In the genomic region with DNA sequence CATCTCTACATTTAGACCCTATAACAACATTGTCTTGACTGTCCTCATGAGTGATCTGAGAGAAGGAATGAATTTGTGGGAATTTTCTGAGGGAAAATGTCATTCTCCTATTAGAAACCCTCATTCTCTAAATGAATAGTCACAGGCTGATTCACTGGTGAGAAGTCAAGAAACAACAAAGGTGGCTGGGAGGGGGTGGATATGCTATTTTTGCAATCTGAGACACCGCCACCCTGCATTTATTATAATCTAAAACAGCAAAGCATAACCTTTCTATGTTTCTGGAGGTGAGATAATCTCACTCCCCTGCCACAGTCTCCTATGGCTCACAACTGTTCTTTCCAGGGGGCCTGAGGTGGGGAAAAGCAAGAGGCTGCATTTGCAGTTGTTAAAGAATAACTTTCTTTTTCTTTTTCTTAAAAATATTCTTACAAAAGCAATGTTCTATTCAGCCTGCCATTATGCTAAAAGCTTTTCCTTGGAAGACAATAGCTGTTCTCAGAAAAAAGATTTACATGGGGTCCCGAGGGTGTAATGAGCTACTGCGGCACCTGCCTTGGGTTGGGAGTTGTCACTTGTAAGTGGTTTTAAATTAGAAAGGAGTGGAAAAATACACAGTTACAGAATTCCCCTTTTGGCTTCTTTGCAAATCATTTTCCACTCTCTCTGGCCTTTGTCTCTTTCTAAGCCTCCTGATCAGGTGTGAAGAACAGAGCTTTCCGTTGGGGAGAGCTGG, we compare ENCODE assay signal across 19 cellular contexts.
DNase-seq lines count a peak whose midpoint lies in the region; ATAC-seq and TF ChIP-seq lines count a peak whose summit lies in the region.
"Had no signal": no experiment of that assay in that cellular context is flagged by ENCODE, and none has a peak within 500 bp of the region (broad histone marks: within the 10 kb centered on the region; RNA-seq: fewer than 3 reads in every experiment).

No MANE protein-coding gene starts in this region.

- no peaks in the 10 kb centered on the region for H3K36me3 Mint-ChIP-seq in CD8-positive, alpha-beta T cell
- H3K36me3 Mint-ChIP-seq: CD4-positive, alpha-beta memory T cell had no signal

- intact Hi-C loops in head of caudate nucleus (cut with DNase I) = no loop called here
- intact Hi-C loops in stomach (cut with DNase I; ENCODE audit: low total_unique reads) = no loop called here
- intact Hi-C loops in CD8-positive, alpha-beta T cell (cut with DNase I, micrococcal nuclease) = no loop called here

- H3K36me3 ChIP-seq in HUES64 (ENCODE audit: insufficient read depth, low read length) (no peaks in the 10 kb centered on the region), stomach (no peaks in the 10 kb centered on the region)
- H3K36me3 ChIP-seq in CD8-positive, alpha-beta T cell (ENCODE audit: insufficient read depth, low read length) = no peaks in the 10 kb centered on the region

- TF ChIP-seq CTCF in stomach (IDR thresholded peaks at IDR 0.05) = no peak
- TF ChIP-seq CTCF in CD8-positive, alpha-beta T cell (IDR thresholded peaks at IDR 0.05) = no peak

- TF ChIP-seq EP300 in stomach (IDR thresholded peaks at IDR 0.05) = no peak

- no peaks in the 10 kb centered on the region for H3K27me3 ChIP-seq in HUES64 (ENCODE audit: insufficient read depth, low read length)
- no peaks in the 10 kb centered on the region for H3K27me3 ChIP-seq in stomach
- no peaks in the 10 kb centered on the region for H3K27me3 ChIP-seq in CD8-positive, alpha-beta T cell (ENCODE audit: insufficient read depth, low read length)

- 30% methylated on average over 3 of the region's 4 CpGs for WGBS in HUES64
- WGBS in stomach, 5 donors = 61 to 76% (median 65%) methylated on average over 4 of the region's 4 CpGs

- no peaks in the 10 kb centered on the region for H3K9me3 ChIP-seq in HUES64 (ENCODE audit: insufficient read depth, low read depth, low read length)
- no peaks in the 10 kb centered on the region for H3K9me3 ChIP-seq in stomach
- H3K9me3 ChIP-seq in CD8-positive, alpha-beta T cell (ENCODE audit: low read length) = no peaks in the 10 kb centered on the region
- H3K9me3 ChIP-seq: SK-N-SH had no signal

- H3K4me3 Mint-ChIP-seq in CD8-positive, alpha-beta T cell = no peak overlapping the region
- H3K4me3 Mint-ChIP-seq: CD4-positive, alpha-beta memory T cell had no signal

- peak overlapping the region; percentile 57; the same call in 1 of the 2 replicates for H3K27ac ChIP-seq in HUES64 (ENCODE audit: low read depth, low read length)
- H3K27ac ChIP-seq in stomach = no peak overlapping the region
- H3K27ac ChIP-seq in CD8-positive, alpha-beta T cell (ENCODE audit: low read depth, low read length) = no peak overlapping the region

- no peak overlapping the region for H3K27ac Mint-ChIP-seq in CD8-positive, alpha-beta T cell
- H3K27ac Mint-ChIP-seq: CD4-positive, alpha-beta memory T cell had no signal

- H3K4me1 Mint-ChIP-seq in CD8-positive, alpha-beta T cell (ENCODE audit: low read depth) = no peaks in the 10 kb centered on the region
- H3K4me1 Mint-ChIP-seq: CD4-positive, alpha-beta memory T cell had no signal

- no peak for ATAC-seq in HG02852 (IDR thresholded peaks at IDR 0.05; ENCODE audit: unreplicated experiment)
- no peak for ATAC-seq in CD8-positive, alpha-beta T cell
- ATAC-seq in HG03045 (IDR thresholded peaks at IDR 0.05; ENCODE audit: unreplicated experiment) = no peak
- ATAC-seq: K562 had no signal

- no peak overlapping the region for H3K9ac ChIP-seq in HUES64 (ENCODE audit: low read depth, low read length)
- H3K9ac ChIP-seq: SK-N-SH had no signal

- no peaks in the 10 kb centered on the region for H3K9me3 Mint-ChIP-seq in CD8-positive, alpha-beta T cell
- H3K9me3 Mint-ChIP-seq: CD4-positive, alpha-beta memory T cell had no signal

- no peak for TF ChIP-seq POLR2A in stomach (IDR thresholded peaks at IDR 0.05)

- H3K27me3 Mint-ChIP-seq in CD8-positive, alpha-beta T cell (ENCODE audit: low read depth) = peaks cover 2% of the 10 kb centered on the region

- DNase-seq in AG08396 (ENCODE audit: low spot score) (peak; percentile 5), astrocyte of the hippocampus (ENCODE audit: low read depth, low spot score) (peak; percentile 38), head of caudate nucleus (peak in 31 of 42 donors; percentile 5 to 87 (median 46)), stomach (no peak)
- no peak for DNase-seq in CD8-positive, alpha-beta T cell
- DNase-seq: CD4-positive, alpha-beta memory T cell; H7; NCI-H146; NCI-H2081 treated with DMSO at 0.1 percent for 48 hours; NCI-H226; NCI-H69; NK-92 treated with Interleukin-12 subunit alpha and Interleukin-12 subunit beta, amount 100 ng/mL, for 24 hours; OCI-M1; Right ventricle myocardium superior; SK-N-SH had no signal

- H3K4me3 ChIP-seq in HUES64 (ENCODE audit: low read length) (no peak overlapping the region), stomach (no peak overlapping the region)
- H3K4me3 ChIP-seq in CD8-positive, alpha-beta T cell (ENCODE audit: low read depth, low read length) = no peak overlapping the region
- H3K4me3 ChIP-seq: K562 had no signal

- peaks cover 41% of the 10 kb centered on the region for H3K4me1 ChIP-seq in HUES64 (ENCODE audit: insufficient read depth, low read length)
- no peaks in the 10 kb centered on the region for H3K4me1 ChIP-seq in stomach
- H3K4me1 ChIP-seq in CD8-positive, alpha-beta T cell (ENCODE audit: insufficient read depth, low read length) = no peaks in the 10 kb centered on the region

- CTCF ChIA-PET in CD8-positive, alpha-beta T cell (lab: Charles Lee) = no interaction called here

- POLR2A ChIA-PET in CD8-positive, alpha-beta T cell (lab: Charles Lee) = no interaction called here

Comparison
In these comparisons a context has a peak if more than half of its experiments do, and no peak if none do; other contexts are left out.
1. DNase-seq: peak in AG08396 (single experiment), astrocyte of the hippocampus (single experiment) and head of caudate nucleus (31 of 42); none in stomach (single experiment) and CD8-positive, alpha-beta T cell (0 of 7).